22 cellular contexts compared by ENCODE assay signal in the genomic region with DNA sequence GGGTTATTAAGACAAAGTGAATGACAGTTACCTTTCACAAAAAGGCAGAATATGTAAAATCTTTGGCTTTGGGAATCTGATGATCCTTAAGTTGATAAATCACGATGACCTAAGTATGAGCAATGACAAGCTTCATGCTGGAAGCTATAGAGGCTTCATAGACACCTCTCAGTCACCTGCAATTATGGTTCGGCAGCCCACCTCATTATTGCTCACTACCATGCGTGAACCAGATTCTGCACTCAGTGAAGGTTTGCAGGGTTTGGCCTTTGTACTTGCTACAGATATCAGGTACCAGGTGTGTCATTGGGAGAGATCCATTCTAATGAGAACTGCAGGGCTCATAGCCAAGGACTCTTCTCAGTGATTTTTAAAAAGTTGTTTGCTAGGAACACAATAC.
"Had no signal": no experiment of that assay in that cellular context is flagged by ENCODE, and none has a peak within 500 bp of the region (broad histone marks: within the 10 kb centered on the region; RNA-seq: fewer than 3 reads in every experiment).

No MANE protein-coding gene starts in this region.

- H3K27ac ChIP-seq: KMS-11, PC-9, Peyer's patch, SJSA1, SK-N-MC had no signal

- H3K27me3 ChIP-seq: Peyer's patch, SJSA1 had no signal

- H3K4me1 ChIP-seq: Peyer's patch, SJSA1 had no signal

- H3K9me3 ChIP-seq: Peyer's patch, SJSA1 had no signal

- DNase-seq: Kasumi-1; MM.1S; NCI-H1092 treated with DMSO at 0.1 percent for 48 hours; NCI-H1417 treated with DMSO at 0.1 percent for 48 hours; NCI-H146; NCI-H187; NCI-H2029; NCI-H2081 treated with DMSO at 0.1 percent for 48 hours; NCI-H2171; NCI-H226; NCI-H524; NCI-H526 treated with DMSO at 0.1 percent for 48 hours; NCI-H748 treated with DMSO at 0.1 percent for 48 hours; NK-92 treated with Interleukin-12 subunit alpha and Interleukin-12 subunit beta, amount 100 ng/mL, for 24 hours; PC-9; Peyer's patch; Right ventricle myocardium superior; SIG-M5 had no signal

- H3K4me3 ChIP-seq: K562, PC-9, Peyer's patch, SJSA1, SK-N-MC had no signal

- H3K36me3 ChIP-seq: Peyer's patch, SJSA1 had no signal

- ATAC-seq: K562 had no signal
